ENCODE assay signal across 16 cellular contexts in genomic region chr19:40684280-40684679, GRCh38. TPM values are rescaled to one million over a fixed set of nuclear protein-coding genes. Genes with fewer than 3 reads are reported as not detected.
DNase-seq lines count a peak whose midpoint lies in the region; ATAC-seq, FAIRE-seq and TF ChIP-seq lines count a peak whose summit lies in the region.
"Had no signal": no experiment of that assay in that cellular context is flagged by ENCODE, and none has a peak within 500 bp of the region (broad histone marks: within the 10 kb centered on the region; RNA-seq: fewer than 3 reads in every experiment).

No MANE protein-coding gene starts in this region.

- no peak for FAIRE-seq in K562 (lab: Jason Lieb, UNC)
- FAIRE-seq: A549, GM12892, H54 had no signal

- H4K8ac ChIP-seq in trophoblast cell (ENCODE audit: low read depth, low read length): no peak overlapping the region

- no peak for TF ChIP-seq EP300 in K562 (IDR thresholded peaks at IDR 0.05; ENCODE audit: low read length)

- H4K12ac ChIP-seq in trophoblast cell (ENCODE audit: low read depth, low read length): no peak overlapping the region

- H3K27ac Mint-ChIP-seq in memory B cell: peak overlapping the region; percentile 80

- no peaks in the 10 kb centered on the region for H3K27me3 Mint-ChIP-seq in memory B cell
- H3K27me3 Mint-ChIP-seq: CD4-positive, alpha-beta memory T cell had no signal

- H3K4me1 Mint-ChIP-seq in memory B cell: peaks cover 14% of the 10 kb centered on the region

- H3K4me2 ChIP-seq in K562 (ENCODE audit: insufficient read depth, low read length): no peak overlapping the region
- no peak overlapping the region for H3K4me2 ChIP-seq in trophoblast cell (ENCODE audit: low read length)
- H3K4me2 ChIP-seq: A549 had no signal

- H3K27me3 ChIP-seq in K562 (ENCODE audit: control insufficient read depth in 2 of 2, insufficient read depth in 2 of 2, low read length in 2 of 2): no peaks in the 10 kb centered on the region
- H3K27me3 ChIP-seq in trophoblast cell (ENCODE audit: insufficient read depth, low read length): no peaks in the 10 kb centered on the region
- H3K27me3 ChIP-seq: BE2C had no signal

- no peak overlapping the region; the same call in 1 of the 2 replicates for H3K27ac ChIP-seq in HEK293 (ENCODE audit: extremely low read depth, low read depth, low read length)
- no peak overlapping the region for H3K27ac ChIP-seq in K562 (ENCODE audit: extremely low read depth, low read depth, low read length)
- no peak overlapping the region for H3K27ac ChIP-seq in trophoblast cell (ENCODE audit: low read depth, low read length)
- H3K27ac ChIP-seq: A549, C4-2B had no signal

- H3K79me2 ChIP-seq in K562 (ENCODE audit: control insufficient read depth, insufficient read depth, low read length) (peaks cover 23% of the 10 kb centered on the region), trophoblast cell (ENCODE audit: control insufficient read depth, insufficient read depth, low read length, poor library complexity) (no peaks in the 10 kb centered on the region)

- H2BK12ac ChIP-seq in trophoblast cell (ENCODE audit: low read length): no peak overlapping the region

- intact Hi-C loops in K562 (cut with micrococcal nuclease): no loop called here

- no peak for TF ChIP-seq RAD21 in K562 (CRISPR knock-in tag; conservative IDR thresholded peaks at IDR 0.05 in 1 of 2, IDR thresholded peaks at IDR 0.05 in 1 of 2)

- H2BK5ac ChIP-seq in trophoblast cell (ENCODE audit: low read depth, low read length, poor library complexity): no peak overlapping the region

- H4K20me1 ChIP-seq in K562 (replicated peaks; ENCODE audit: control insufficient read depth, insufficient read depth, low read length): 0 out of 2 replicates have a peak, but pooled peaks cover 4% of the 10 kb centered on the region

- no peak overlapping the region for H2AK5ac ChIP-seq in trophoblast cell (ENCODE audit: low read length)

- in situ Hi-C loops in K562 (cut with MboI): no loop called here

- no peaks in the 10 kb centered on the region for H3K79me1 ChIP-seq in trophoblast cell (ENCODE audit: low read length)

- no peak overlapping the region for H3K4me3 Mint-ChIP-seq in memory B cell
- H3K4me3 Mint-ChIP-seq: CD4-positive, alpha-beta memory T cell had no signal

- CTCF ChIA-PET in HEK293 (lab: Yijun Ruan, JAX): no interaction called here
- CTCF ChIA-PET in K562 (lab: Yijun Ruan, JAX; ENCODE audit: low intra/inter-chr PET ratio): no interaction called here

- H3K9ac ChIP-seq in K562 (ENCODE audit: insufficient read depth in 1 of 2, low read depth in 2 of 2, low read length in 2 of 2) (no peak overlapping the region), trophoblast cell (ENCODE audit: low read length) (no peak overlapping the region)

- H3K4me1 ChIP-seq in HEK293 (ENCODE audit: control insufficient read depth, insufficient read depth, low read length) (peaks cover under 1% of the 10 kb centered on the region; the same call in 1 of the 2 replicates), K562 (replicated peaks in 1 of 2; ENCODE audit: control insufficient read depth in 2 of 2, insufficient read depth in 2 of 2, low read length in 2 of 2) (peaks cover 23 to 26% of the 10 kb centered on the region in 2 experiments; a peak in 4 of 5 replicates), trophoblast cell (ENCODE audit: control insufficient read depth in 1 of 2, insufficient read depth in 2 of 2, low read length in 2 of 2) (peaks cover under 1 to 10% of the 10 kb centered on the region in 2 experiments)
- H3K4me1 ChIP-seq: BE2C had no signal

- no peak overlapping the region for H2BK120ac ChIP-seq in trophoblast cell (ENCODE audit: insufficient read depth, low read length, poor library complexity)

- no peak for TF ChIP-seq POLR2A in K562 (conservative IDR thresholded peaks at IDR 0.05)

- H3K9me3 ChIP-seq in HEK293 (ENCODE audit: control insufficient read depth, insufficient read depth, low read depth, low read length): no peaks in the 10 kb centered on the region
- H3K9me3 ChIP-seq in K562 (replicated peaks; ENCODE audit: control insufficient read depth, insufficient read depth, low read depth, low read length): no peaks in the 10 kb centered on the region; the same call in 1 of the 2 replicates
- H3K9me3 ChIP-seq in trophoblast cell (ENCODE audit: insufficient read depth, low read depth, low read length): peaks cover 5% of the 10 kb centered on the region
- H3K9me3 ChIP-seq: A549, BE2C had no signal

- H3K18ac ChIP-seq in trophoblast cell (ENCODE audit: low read length): no peak overlapping the region

- H3K36me3 ChIP-seq in HEK293 (ENCODE audit: control insufficient read depth in 2 of 2, insufficient read depth in 1 of 2, low read length in 2 of 2) (peaks cover 38 to 52% of the 10 kb centered on the region in 2 experiments), K562 (ENCODE audit: control insufficient read depth, insufficient read depth, low read length) (peaks cover 54% of the 10 kb centered on the region; the same call in 2 of the 3 replicates), trophoblast cell (ENCODE audit: control insufficient read depth in 1 of 2, insufficient read depth in 2 of 2, low read length in 2 of 2) (peaks cover 37 to 48% of the 10 kb centered on the region in 2 experiments)

- POLR2A ChIA-PET in HEK293 (lab: Yijun Ruan, JAX): interaction anchor here (0.7 to 1.2 kb wide), 2 partner anchors 94 to 187 kb away, joined by 3 to 7 read pairs; partner anchors contain the start of gene RAB4B
- POLR2A ChIA-PET in K562 (lab: Yijun Ruan, JAX): interaction anchor here (0.6 kb wide), 1 partner anchor 29 kb away, joined by 3 read pairs; no protein-coding TSS in a partner anchor

- TF ChIP-seq CTCF in HEK293 (tag by site-specific recombination; IDR thresholded peaks at IDR 0.05) (no peak), K562 (IDR thresholded peaks at IDR 0.05 in 2 of 3, conservative IDR thresholded peaks at IDR 0.05 in 1 of 3; ENCODE audit: insufficient read depth in 2 of 3, low read depth in 1 of 3, low read length in 3 of 3) (no peak)

- no peak overlapping the region for H3K4ac ChIP-seq in trophoblast cell (ENCODE audit: low read depth, low read length)

- ATAC-seq in K562: no peak
- no peak for ATAC-seq in memory B cell (ENCODE audit: low read depth)
- no peak for ATAC-seq in GM18517 (IDR thresholded peaks at IDR 0.05; ENCODE audit: unreplicated experiment)
- ATAC-seq: A549 had no signal

- H3K14ac ChIP-seq in trophoblast cell (ENCODE audit: low read length): no peak overlapping the region

- no TSS peak for BruUV-seq in K562 (replicated peaks; lab: Mats Ljungman, UMichigan)

- 83% methylated on average over 11 of the region's 32 CpGs for WGBS in K562 (ENCODE audit: insufficient coverage, low coverage, missing lambda C conversion rate)
- WGBS in trophoblast cell (ENCODE audit: extremely low coverage, insufficient coverage, insufficient read length): no CpG with 5 or more reads among the region's 32 CpGs

- H3K4me3 ChIP-seq in HEK293 (ENCODE audit: low read depth, low read length): no peak overlapping the region
- H3K4me3 ChIP-seq in K562: no peak overlapping the region
- no peak overlapping the region for H3K4me3 ChIP-seq in trophoblast cell (ENCODE audit: low read depth, low read length)
- H3K4me3 ChIP-seq: A549 had no signal

- peaks cover 16% of the 10 kb centered on the region for H3K36me3 Mint-ChIP-seq in memory B cell

- no peak overlapping the region for H4K91ac ChIP-seq in trophoblast cell (ENCODE audit: low read depth, low read length)

- no peak overlapping the region for H2AFZ ChIP-seq in K562 (ENCODE audit: low read depth, low read length)
- H2AFZ ChIP-seq in trophoblast cell (ENCODE audit: insufficient read depth, low read length, poor library complexity): no peak overlapping the region

- no peaks in the 10 kb centered on the region for H3K9me3 Mint-ChIP-seq in memory B cell
- H3K9me3 Mint-ChIP-seq: CD4-positive, alpha-beta memory T cell had no signal

- DNase-seq in K562 (ENCODE audit: extremely low read depth in 1 of 4, low spot score in 3 of 4): no peak
- DNase-seq in memory B cell (ENCODE audit: low spot score in 2 of 2): no peak
- DNase-seq in trophoblast cell: peak; percentile 88 to 96
- DNase-seq in NOMO-1 treated with DMSO at 0.1 percent for 48 hours (lab: John Stamatoyannopoulos, UW; ENCODE audit: unreplicated experiment): no peak
- no peak for DNase-seq in EL
- DNase-seq: BE2C; CD4-positive, alpha-beta memory T cell; DMS79 treated with DMSO at 0.1 percent for 48 hours; GDM1; IMR-90 had no signal

- no peak overlapping the region for H3K23ac ChIP-seq in trophoblast cell (ENCODE audit: low read length)

- H3K9me1 ChIP-seq in K562 (ENCODE audit: control insufficient read depth, insufficient read depth, low read length): peaks cover 6% of the 10 kb centered on the region

RNA-seq across cellular contexts. Expression of gene NUMBL, which starts 6.2 kb away (rescaled TPM):
- total RNA-seq in K562 (2011; cell fraction: chromatin; rRNA removed; ENCODE audit: low replicate concordance): 39.2 and 53.7 TPM in 2 replicates
- 24.0 and 29.3 TPM in 2 replicates for total RNA-seq in K562 (2011; cell fraction: nucleolus; rRNA removed)
- 33.8 and 65.4 TPM in 2 replicates for total RNA-seq in K562 (2011; cell fraction: nucleoplasm; rRNA removed)
- total RNA-seq in K562 (2014; rRNA removed) (10.3 and 12.2 TPM in 2 replicates), K562 (2014; rRNA removed; fragmentation: Illumina TruSeq; extraction: Trizol) (3.0 TPM in 2 replicates), K562 (2015; rRNA removed; fragmentation: Illumina TruSeq; extraction: Trizol) (5.0 and 5.7 TPM in 2 replicates), K562 (2021) (38.6 and 41.5 TPM in 2 replicates)
- polyA plus RNA-seq in K562 (2011; rRNA removed) (6.6 and 9.2 TPM in 2 replicates), K562 (2014; fragmentation: Illumina TruSeq; extraction: Trizol) (9.0 and 13.7 TPM in 2 replicates), K562 (2014; fragmentation: Nextera tagmentation; extraction: Ambion mirVana) (under 1 TPM; 0.39 to 0.63 TPM), K562 (2014; rRNA removed) (16.1 and 18.8 TPM in 2 replicates)
- 6.5 and 15.8 TPM in 2 replicates for polyA plus RNA-seq in K562 (2011; cell fraction: cytosol; rRNA removed)
- 20.5 and 36.4 TPM in 2 replicates for polyA plus RNA-seq in K562 (2011; cell fraction: nucleus; rRNA removed)
- 12.7 and 13.9 TPM in 2 replicates for polyA plus RNA-seq in K562 (2012)
- polyA minus RNA-seq in K562 (2011; rRNA and poly(A)+ RNA removed): 14.8 and 16.7 TPM in 2 replicates
- 4.8 and 6.4 TPM in 2 replicates for polyA minus RNA-seq in K562 (2011; cell fraction: cytosol; rRNA and poly(A)+ RNA removed)
- polyA minus RNA-seq in K562 (2011; cell fraction: nucleus; rRNA and poly(A)+ RNA removed): 7.8 and 8.3 TPM in 2 replicates
- 20.5 and 21.5 TPM in 2 replicates for polyA plus RNA-seq in trophoblast cell (2013)

RNA-seq across cellular contexts. Expression of gene COQ8B, which starts 32.4 kb away (rescaled TPM):
- total RNA-seq in K562 (2011; cell fraction: chromatin; rRNA removed; ENCODE audit: low replicate concordance): 33.1 and 73.6 TPM in 2 replicates
- 54.3 and 55.7 TPM in 2 replicates for total RNA-seq in K562 (2011; cell fraction: nucleolus; rRNA removed)
- 43.2 and 52.2 TPM in 2 replicates for total RNA-seq in K562 (2011; cell fraction: nucleoplasm; rRNA removed)
- 18.3 and 20.0 TPM in 2 replicates for total RNA-seq in K562 (2014; rRNA removed)
- total RNA-seq in K562 (2014; rRNA removed; fragmentation: Illumina TruSeq; extraction: Trizol): 5.2 and 5.5 TPM in 2 replicates
- 12.9 and 13.6 TPM in 2 replicates for total RNA-seq in K562 (2015; rRNA removed; fragmentation: Illumina TruSeq; extraction: Trizol)
- 24.0 and 27.2 TPM in 2 replicates for total RNA-seq in K562 (2021)
- polyA plus RNA-seq in K562 (2011; rRNA removed): 14.4 and 17.6 TPM in 2 replicates
- 19.5 and 37.8 TPM in 2 replicates for polyA plus RNA-seq in K562 (2011; cell fraction: cytosol; rRNA removed)
- 55.8 and 89.2 TPM in 2 replicates for polyA plus RNA-seq in K562 (2011; cell fraction: nucleus; rRNA removed)
- polyA plus RNA-seq in K562 (2012): 16.4 and 27.2 TPM in 2 replicates
- 7.2 and 15.7 TPM in 2 replicates for polyA plus RNA-seq in K562 (2014; fragmentation: Illumina TruSeq; extraction: Trizol)
- polyA plus RNA-seq in K562 (2014; fragmentation: Nextera tagmentation; extraction: Ambion mirVana): under 1 TPM; 0.41 to 0.51 TPM
- 26.5 and 32.3 TPM in 2 replicates for polyA plus RNA-seq in K562 (2014; rRNA removed)
- polyA minus RNA-seq in K562 (2011; rRNA and poly(A)+ RNA removed): 7.3 and 13.0 TPM in 2 replicates
- 15.0 and 15.7 TPM in 2 replicates for polyA minus RNA-seq in K562 (2011; cell fraction: cytosol; rRNA and poly(A)+ RNA removed)
- polyA minus RNA-seq in K562 (2011; cell fraction: nucleus; rRNA and poly(A)+ RNA removed): 25.1 and 25.8 TPM in 2 replicates
- polyA plus RNA-seq in trophoblast cell (2013): 14.4 and 14.9 TPM in 2 replicates

RNA-seq across cellular contexts. Expression of gene ITPKC, which starts 32.6 kb away (rescaled TPM):
- 7.8 and 24.0 TPM in 2 replicates for total RNA-seq in K562 (2011; cell fraction: chromatin; rRNA removed; ENCODE audit: low replicate concordance)
- total RNA-seq in K562 (2011; cell fraction: nucleolus; rRNA removed): 14.8 and 15.4 TPM in 2 replicates
- total RNA-seq in K562 (2011; cell fraction: nucleoplasm; rRNA removed): 8.1 and 11.3 TPM in 2 replicates
- 7.4 and 8.7 TPM in 2 replicates for total RNA-seq in K562 (2014; rRNA removed)
- 3.4 and 4.0 TPM in 2 replicates for total RNA-seq in K562 (2014; rRNA removed; fragmentation: Illumina TruSeq; extraction: Trizol)
- total RNA-seq in K562 (2015; rRNA removed; fragmentation: Illumina TruSeq; extraction: Trizol): 4.7 and 5.1 TPM in 2 replicates
- 9.0 and 9.3 TPM in 2 replicates for total RNA-seq in K562 (2021)
- 6.0 and 6.1 TPM in 2 replicates for polyA plus RNA-seq in K562 (2011; rRNA removed)
- 6.4 and 8.6 TPM in 2 replicates for polyA plus RNA-seq in K562 (2011; cell fraction: cytosol; rRNA removed)
- polyA plus RNA-seq in K562 (2011; cell fraction: nucleus; rRNA removed): 5.3 and 9.3 TPM in 2 replicates
- polyA plus RNA-seq in K562 (2012): 6.0 and 10.0 TPM in 2 replicates
- 5.8 and 6.6 TPM in 2 replicates for polyA plus RNA-seq in K562 (2014; fragmentation: Illumina TruSeq; extraction: Trizol)
- polyA plus RNA-seq in K562 (2014; fragmentation: Nextera tagmentation; extraction: Ambion mirVana): under 1 TPM; 0.08 to 0.22 TPM
- polyA plus RNA-seq in K562 (2014; rRNA removed): 6.4 and 8.9 TPM in 2 replicates
- polyA minus RNA-seq in K562 (2011; rRNA and poly(A)+ RNA removed): 7.3 and 9.6 TPM in 2 replicates
- 3.9 and 6.0 TPM in 2 replicates for polyA minus RNA-seq in K562 (2011; cell fraction: cytosol; rRNA and poly(A)+ RNA removed)
- 4.3 and 4.7 TPM in 2 replicates for polyA minus RNA-seq in K562 (2011; cell fraction: nucleus; rRNA and poly(A)+ RNA removed)
- polyA plus RNA-seq in trophoblast cell (2013): 13.1 and 13.5 TPM in 2 replicates

Comparison
In these comparisons a context has a peak if more than half of its experiments do, and no peak if none do; other contexts are left out.
1. DNase-seq: peak in trophoblast cell (2 of 2); none in K562 (0 of 4), memory B cell (0 of 2), NOMO-1 treated with DMSO at 0.1 percent for 48 hours (single experiment) and EL (single experiment).